ENCODE assay signal across 18 cellular contexts in the genomic region with DNA sequence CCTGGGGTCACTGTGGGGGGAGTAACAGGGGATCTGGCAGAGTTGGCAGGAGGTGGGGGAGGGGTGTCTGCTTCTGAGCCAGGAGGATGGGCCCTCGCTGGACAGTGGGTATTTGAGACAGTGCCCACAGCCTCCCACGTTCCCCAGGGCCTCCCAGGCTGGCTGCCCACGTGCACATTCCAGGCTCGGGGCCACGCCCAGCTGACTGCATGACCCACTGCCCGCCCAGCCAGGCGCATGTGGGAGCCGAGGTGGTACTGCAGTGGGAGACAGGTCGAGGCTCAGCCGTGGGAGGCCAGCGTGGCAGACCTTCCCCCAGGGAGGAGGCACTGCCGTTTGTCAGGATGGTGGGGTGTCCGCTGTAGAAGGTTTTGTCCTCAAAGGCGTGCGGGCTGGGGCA. TPM values are rescaled to one million over a fixed set of nuclear protein-coding genes. Genes with fewer than 3 reads are reported as not detected.
A peak's percentile ranks its signal among the peaks of the same experiment; 100 is the strongest.
DNase-seq lines count a peak whose midpoint lies in the region; ATAC-seq and TF ChIP-seq lines count a peak whose summit lies in the region.
"Had no signal": no experiment of that assay in that cellular context is flagged by ENCODE, and none has a peak within 500 bp of the region (broad histone marks: within the 10 kb centered on the region; RNA-seq: fewer than 3 reads in every experiment).

No MANE protein-coding gene starts in this region.

- no peak for TF ChIP-seq CTCF in smooth muscle cell (IDR thresholded peaks at IDR 0.05; ENCODE audit: borderline replicate concordance, insufficient read depth, poor library complexity, severe bottlenecking)

- no peak overlapping the region for H3K4me3 ChIP-seq in smooth muscle cell
- H3K4me3 ChIP-seq: ovary, skin epidermis had no signal

- no peaks in the 10 kb centered on the region for H4K20me1 ChIP-seq in smooth muscle cell (ENCODE audit: low read depth)

- H3K9me3 ChIP-seq in smooth muscle cell (replicated peaks; ENCODE audit: low read depth): no peaks in the 10 kb centered on the region
- H3K9me3 ChIP-seq: ovary, SK-N-SH had no signal

- ATAC-seq in sciatic nerve: no peak
- no peak for ATAC-seq in GM21526 (IDR thresholded peaks at IDR 0.05; ENCODE audit: low FRiP score, unreplicated experiment)
- ATAC-seq: left lobe of liver had no signal

- H2AFZ ChIP-seq in smooth muscle cell (ENCODE audit: low read depth): no peak overlapping the region

- H3K27ac ChIP-seq in smooth muscle cell (ENCODE audit: low read depth): no peak overlapping the region
- H3K27ac ChIP-seq: ovary had no signal

- H3K27me3 ChIP-seq in smooth muscle cell (ENCODE audit: low read depth): no peaks in the 10 kb centered on the region
- H3K27me3 ChIP-seq: ovary had no signal

- 58% methylated on average over 15 of the region's 15 CpGs for WGBS in smooth muscle cell (ENCODE audit: low lambda C conversion rate)

- intact Hi-C loops in sciatic nerve (cut with DNase I): no loop called here

- H3K79me2 ChIP-seq in smooth muscle cell (ENCODE audit: low read depth): no peaks in the 10 kb centered on the region

- peak overlapping the region; percentile 4 for H3K4me2 ChIP-seq in smooth muscle cell
- H3K4me2 ChIP-seq: SK-N-SH had no signal

- DNase-seq in Daoy (ENCODE audit: low read depth): peak; percentile 69
- DNase-seq in NCI-H226: peak; percentile 76
- peak; percentile 60 for DNase-seq in glomerular visceral epithelial cell (ENCODE audit: extremely low spot score)
- DNase-seq in smooth muscle cell (lab: John Stamatoyannopoulos, UW; ENCODE audit: unreplicated experiment): no peak
- DNase-seq in COR-L47 (lab: John Stamatoyannopoulos, UW): no peak
- DNase-seq in sciatic nerve (ENCODE audit: low spot score): no peak
- no peak for DNase-seq in activated CD4-positive, CD25-positive, alpha-beta regulatory T cell (lab: John Stamatoyannopoulos, UW)
- DNase-seq: activated CD4-positive, alpha-beta T cell treated with anti-CD3 and anti-CD28 coated beads for 48 hours; activated CD8-positive, alpha-beta memory T cell treated with anti-CD3 and anti-CD28 coated beads, Interleukin-2, amount 50 U/mL, for 4 hours; anterior cingulate cortex; NCI-H1092; NCI-H69; ovary; SK-N-SH had no signal

- no peaks in the 10 kb centered on the region for H3K36me3 ChIP-seq in smooth muscle cell (ENCODE audit: low read depth)
- H3K36me3 ChIP-seq: ovary had no signal

- peaks cover 34% of the 10 kb centered on the region for H3K4me1 ChIP-seq in smooth muscle cell (ENCODE audit: low read depth)

- no peak overlapping the region for H3K9ac ChIP-seq in smooth muscle cell (ENCODE audit: low read depth)
- H3K9ac ChIP-seq: SK-N-SH had no signal

- peaks cover 3% of the 10 kb centered on the region for H3F3A ChIP-seq in smooth muscle cell (ENCODE audit: low read depth)

RNA-seq across cellular contexts. Expression of a gene that starts 38.8 kb away (rescaled TPM):
- 6.8 and 11.0 TPM in 2 replicates for total RNA-seq in Daoy (2014; rRNA removed; shearing (Covaris generic))
- total RNA-seq in smooth muscle cell (4.6 and 5.4 TPM in 2 replicates), sciatic nerve (47.8 TPM)
- 3.2 and 3.9 TPM in 2 replicates for polyA plus RNA-seq in smooth muscle cell
- polyA plus RNA-seq: IgD-negative memory B cell had no signal

Comparison
In these comparisons a context has a peak if more than half of its experiments do, and no peak if none do; other contexts are left out.
1. DNase-seq: peak in Daoy (single experiment), NCI-H226 (single experiment) and glomerular visceral epithelial cell (single experiment); none in smooth muscle cell (single experiment), COR-L47 (single experiment), sciatic nerve (single experiment) and activated CD4-positive, CD25-positive, alpha-beta regulatory T cell (0 of 4).